Comparison of ENCODE assay signal across 8 cellular contexts in genomic region chr9:14692536-14692917, GRCh38. TPM values are rescaled to one million over a fixed set of nuclear protein-coding genes. Genes with fewer than 3 reads are reported as not detected.
A peak's percentile ranks its signal among the peaks of the same experiment; 100 is the strongest.
DNase-seq lines count a peak whose midpoint lies in the region; ATAC-seq, FAIRE-seq and TF ChIP-seq lines count a peak whose summit lies in the region.

No MANE protein-coding gene starts in this region.

- H3K27ac ChIP-seq in heart right ventricle: peak overlapping the region in 9 of 10 donors; percentile 42 to 76 (median 63)
- peak overlapping the region in 3 of 4 donors; percentile 31 to 59 (median 46) for H3K27ac ChIP-seq in pancreas

- peak in 2 of 8 donors; percentile 7 to 14 for ATAC-seq in heart right ventricle
- no peak for ATAC-seq in left cardiac atrium
- peak in 3 of 4 donors; percentile 10 to 27 (median 19) for ATAC-seq in pancreas
- ATAC-seq in HG02938 (IDR thresholded peaks at IDR 0.05; ENCODE audit: unreplicated experiment): no peak
- no peak for ATAC-seq in GM19324 (IDR thresholded peaks at IDR 0.05; ENCODE audit: low FRiP score, unreplicated experiment)

- 2 to 5% methylated on average over 7 of the region's 7 CpGs for WGBS in heart right ventricle, 2 donors
- 2 to 3% methylated on average over 7 of the region's 7 CpGs for WGBS in pancreas, 2 donors

- H3K9me3 ChIP-seq in heart right ventricle: no peaks in the 10 kb centered on the region
- no peaks in the 10 kb centered on the region for H3K9me3 ChIP-seq in pancreas

- DNase-seq in heart right ventricle (no peak), left cardiac atrium (no peak), SW480 (ENCODE audit: low spot score) (peak; percentile 31), fibroblast of pulmonary artery (ENCODE audit: low read depth) (no peak), pancreas (no peak), HPDE6-E6E7 (ENCODE audit: extremely low spot score) (no peak)

- H3K27me3 ChIP-seq in heart right ventricle (peaks cover 0 to 4% (median 0%) of the 10 kb centered on the region in 7 donors), pancreas (no peaks in the 10 kb centered on the region)

- intact Hi-C loops in heart right ventricle (cut with DNase I) (no loop called here), left cardiac atrium (cut with DNase I) (no loop called here), pancreas (cut with DNase I) (no loop called here)

- TF ChIP-seq CTCF in heart right ventricle (IDR thresholded peaks at IDR 0.05) (no peak), fibroblast of pulmonary artery (IDR thresholded peaks at IDR 0.05; ENCODE audit: low read length, missing control alignments) (no peak), pancreas (IDR thresholded peaks at IDR 0.05) (no peak)

- FAIRE-seq in pancreas (lab: Jason Lieb, UNC): no peak

- H3K4me3 ChIP-seq in heart right ventricle: peak overlapping the region; percentile 75 to 86 (median 81)
- H3K4me3 ChIP-seq in fibroblast of pulmonary artery (replicated peaks; ENCODE audit: low read depth, low read length): peak overlapping the region; percentile 78
- peak overlapping the region; percentile 47 to 84 (median 72) for H3K4me3 ChIP-seq in pancreas

- H3K4me1 ChIP-seq in heart right ventricle (peaks cover 0 to 27% (median 15%) of the 10 kb centered on the region in 9 donors), pancreas (peaks cover 0 to 9% (median 0%) of the 10 kb centered on the region in 3 donors)

- H3K36me3 ChIP-seq in heart right ventricle (peaks cover 0 to 28% (median 8%) of the 10 kb centered on the region in 9 donors), pancreas (no peaks in the 10 kb centered on the region)

RNA-seq across cellular contexts. Expression of gene ZDHHC21, which starts 0.7 kb away (rescaled TPM):
- total RNA-seq in heart right ventricle (1 to 10 TPM; 5.9 to 8.4 (median 7.2) TPM), left cardiac atrium (1 to 10 TPM; 7.3 to 8.9 TPM), pancreas (1 to 10 TPM; 2.8 to 7.2 (median 4.1) TPM)
- polyA plus RNA-seq in heart right ventricle (1 to 10 TPM; 1.9 to 7.5 TPM), pancreas (1 to 10 TPM; 3.5 to 3.9 TPM)

RNA-seq across cellular contexts. Expression of gene CER1, which starts 30.0 kb away (rescaled TPM):
- total RNA-seq in heart right ventricle (under 1 TPM in 2 of 10 donors, not detected in 8; 0.30 to 0.35 TPM), left cardiac atrium (not detected), pancreas (not detected)
- polyA plus RNA-seq in heart right ventricle (not detected), pancreas (under 1 TPM in 1 of 2 donors, not detected in 1; 0.12 TPM)

Comparison
In these comparisons a context has a peak if more than half of its experiments do, and no peak if none do; other contexts are left out.
1. ATAC-seq: peak in pancreas (3 of 4); none in left cardiac atrium (0 of 2), HG02938 (single experiment) and GM19324 (single experiment).
2. Peak in every context shown above with its lines, with median percentiles within 50 percentile points of each other: H3K4me3 ChIP-seq.